ENCODE assay signal across 8 cellular contexts in the genomic region with DNA sequence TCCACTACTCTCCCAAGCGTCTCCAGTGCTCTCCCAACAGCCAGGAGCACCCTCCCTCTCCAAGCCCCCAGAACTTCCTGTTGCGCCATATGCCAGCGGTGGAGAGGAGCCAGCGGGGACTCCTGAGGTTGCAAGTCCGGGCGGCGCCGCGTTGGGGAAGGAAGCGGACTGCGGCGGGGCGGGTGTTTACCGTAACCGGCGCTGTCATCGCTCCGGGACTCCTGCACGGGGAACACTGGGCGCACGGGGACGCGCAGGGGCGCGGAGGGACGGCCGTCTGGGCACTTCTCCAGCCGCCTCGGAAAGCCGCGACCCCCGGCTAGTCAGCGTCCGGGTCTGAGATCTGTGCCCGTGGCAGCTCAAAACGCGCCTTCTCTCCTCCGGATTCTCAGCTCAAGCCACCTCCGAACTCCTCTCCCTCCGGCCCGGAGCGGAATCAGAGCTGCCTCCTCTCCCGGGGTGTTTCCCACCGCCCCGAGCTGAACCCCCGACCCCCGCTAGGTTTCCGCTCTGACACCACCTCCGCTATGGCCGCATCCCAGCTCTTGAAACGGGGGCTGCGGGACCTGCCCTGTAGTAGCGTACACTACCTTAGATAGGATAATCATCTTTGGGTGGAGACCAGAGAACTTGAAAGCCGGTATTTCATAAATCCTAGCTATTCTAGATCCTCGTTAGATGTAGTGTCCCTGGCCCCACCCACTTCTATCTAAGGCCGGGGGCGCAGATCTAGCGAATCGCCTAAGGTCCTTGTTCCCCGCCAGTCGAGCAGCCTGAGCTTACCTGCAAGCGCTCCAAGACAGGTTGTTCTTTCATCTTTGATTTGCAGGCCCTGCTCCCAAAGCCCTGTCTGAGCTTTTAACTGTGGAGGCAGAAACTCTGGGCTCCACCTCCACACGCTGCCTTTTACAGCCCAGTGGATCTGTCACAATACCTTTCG. TPM values are rescaled to one million over a fixed set of nuclear protein-coding genes. Genes with fewer than 3 reads are reported as not detected.
DNase-seq lines count a peak whose midpoint lies in the region; ATAC-seq and TF ChIP-seq lines count a peak whose summit lies in the region.

A gene with protein sequence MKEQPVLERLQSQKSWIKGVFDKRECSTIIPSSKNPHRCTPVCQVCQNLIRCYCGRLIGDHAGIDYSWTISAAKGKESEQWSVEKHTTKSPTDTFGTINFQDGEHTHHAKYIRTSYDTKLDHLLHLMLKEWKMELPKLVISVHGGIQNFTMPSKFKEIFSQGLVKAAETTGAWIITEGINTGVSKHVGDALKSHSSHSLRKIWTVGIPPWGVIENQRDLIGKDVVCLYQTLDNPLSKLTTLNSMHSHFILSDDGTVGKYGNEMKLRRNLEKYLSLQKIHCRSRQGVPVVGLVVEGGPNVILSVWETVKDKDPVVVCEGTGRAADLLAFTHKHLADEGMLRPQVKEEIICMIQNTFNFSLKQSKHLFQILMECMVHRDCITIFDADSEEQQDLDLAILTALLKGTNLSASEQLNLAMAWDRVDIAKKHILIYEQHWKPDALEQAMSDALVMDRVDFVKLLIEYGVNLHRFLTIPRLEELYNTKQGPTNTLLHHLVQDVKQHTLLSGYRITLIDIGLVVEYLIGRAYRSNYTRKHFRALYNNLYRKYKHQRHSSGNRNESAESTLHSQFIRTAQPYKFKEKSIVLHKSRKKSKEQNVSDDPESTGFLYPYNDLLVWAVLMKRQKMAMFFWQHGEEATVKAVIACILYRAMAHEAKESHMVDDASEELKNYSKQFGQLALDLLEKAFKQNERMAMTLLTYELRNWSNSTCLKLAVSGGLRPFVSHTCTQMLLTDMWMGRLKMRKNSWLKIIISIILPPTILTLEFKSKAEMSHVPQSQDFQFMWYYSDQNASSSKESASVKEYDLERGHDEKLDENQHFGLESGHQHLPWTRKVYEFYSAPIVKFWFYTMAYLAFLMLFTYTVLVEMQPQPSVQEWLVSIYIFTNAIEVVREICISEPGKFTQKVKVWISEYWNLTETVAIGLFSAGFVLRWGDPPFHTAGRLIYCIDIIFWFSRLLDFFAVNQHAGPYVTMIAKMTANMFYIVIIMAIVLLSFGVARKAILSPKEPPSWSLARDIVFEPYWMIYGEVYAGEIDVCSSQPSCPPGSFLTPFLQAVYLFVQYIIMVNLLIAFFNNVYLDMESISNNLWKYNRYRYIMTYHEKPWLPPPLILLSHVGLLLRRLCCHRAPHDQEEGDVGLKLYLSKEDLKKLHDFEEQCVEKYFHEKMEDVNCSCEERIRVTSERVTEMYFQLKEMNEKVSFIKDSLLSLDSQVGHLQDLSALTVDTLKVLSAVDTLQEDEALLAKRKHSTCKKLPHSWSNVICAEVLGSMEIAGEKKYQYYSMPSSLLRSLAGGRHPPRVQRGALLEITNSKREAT (N-terminal part only) (minus strand): TSS at position 881 of the 940 bp plus-strand sequence. CDS start 65 bp downstream, at position 816.

- DNase-seq in NCI-H1417 (lab: John Stamatoyannopoulos, UW): peak; percentile 13 to 71 (median 64)
- DNase-seq in NCI-H1417 treated with DMSO at 0.1 percent for 48 hours (lab: John Stamatoyannopoulos, UW): no peak
- peak; percentile 76 for DNase-seq in NB4 (ENCODE audit: low read depth)
- DNase-seq in T-helper 17 cell: no peak
- DNase-seq in cerebellar cortex (ENCODE audit: low spot score): peak; percentile 74
- peak; percentile 89 for DNase-seq in islet precursor cell

- H3K27me3 ChIP-seq in skeletal muscle tissue (ENCODE audit: control insufficient read depth in 3 of 3, insufficient read depth in 3 of 3, low read length in 3 of 3): peaks cover 0 to 11% (median 9%) of the 10 kb centered on the region in 3 donors

- H3K27ac ChIP-seq in skeletal muscle tissue (ENCODE audit: low read depth, low read length): peak within 1 kb of the TSS; percentile 56

- ATAC-seq in T-helper 17 cell (peak; percentile 79), HG03469 (IDR thresholded peaks at IDR 0.05; ENCODE audit: unreplicated experiment) (no peak)

- peak within 1 kb of the TSS; percentile 14 to 59 (median 48) for H3K9ac ChIP-seq in skeletal muscle tissue (ENCODE audit: low read depth in 1 of 3, low read length in 3 of 3)

- H3K4me1 ChIP-seq in skeletal muscle tissue (ENCODE audit: control insufficient read depth in 3 of 3, insufficient read depth in 3 of 3, low read length in 3 of 3): peaks cover 0 to 7% (median 7%) of the 10 kb centered on the region in 3 donors

- no peaks in the 10 kb centered on the region for H3K36me3 ChIP-seq in skeletal muscle tissue (ENCODE audit: control insufficient read depth in 3 of 3, insufficient read depth in 3 of 3, low read length in 3 of 3)

- H3K36me3 Mint-ChIP-seq in T-helper 17 cell (ENCODE audit: low read depth): no peaks in the 10 kb centered on the region

- H3K27ac Mint-ChIP-seq in T-helper 17 cell: peak within 1 kb of the TSS; percentile 83

- TF ChIP-seq POLR2A in NB4 (IDR thresholded peaks at IDR 0.05; ENCODE audit: extremely low read depth, insufficient read length): no peak

- H3K4me3 ChIP-seq in NB4 (ENCODE audit: low read depth, low read length) (peak within 1 kb of the TSS; percentile 43), skeletal muscle tissue (ENCODE audit: low read length in 3 of 3) (peak within 1 kb of the TSS; percentile 60 to 68 (median 64))

- peak within 1 kb of the TSS; percentile 96 for H3K4me3 Mint-ChIP-seq in T-helper 17 cell

- H3K27me3 Mint-ChIP-seq in T-helper 17 cell: peaks cover 42% of the 10 kb centered on the region

- H3K9me3 ChIP-seq in T-helper 17 cell (ENCODE audit: control insufficient read depth, low read length, poor library complexity, severe bottlenecking) (no peaks in the 10 kb centered on the region), skeletal muscle tissue (ENCODE audit: control insufficient read depth in 3 of 3, low read length in 3 of 3) (peaks cover 0 to 5% (median 0%) of the 10 kb centered on the region in 3 donors)

- TF ChIP-seq CTCF in NB4 (IDR thresholded peaks at IDR 0.05; ENCODE audit: low read depth, low read length): no peak

- H3K4me1 Mint-ChIP-seq in T-helper 17 cell: peaks cover 8% of the 10 kb centered on the region

RNA-seq across cellular contexts. Expression of the gene that starts here (rescaled TPM):
- total RNA-seq in T-helper 17 cell (under 1 TPM; 0.10 to 0.26 TPM), skeletal muscle tissue (under 0.01 TPM)

Comparison
In these comparisons a context has a peak if more than half of its experiments do, and no peak if none do; other contexts are left out.
1. DNase-seq: peak in NCI-H1417 (3 of 3), NB4 (single experiment), cerebellar cortex (single experiment) and islet precursor cell (single experiment); none in NCI-H1417 treated with DMSO at 0.1 percent for 48 hours (single experiment) and T-helper 17 cell (0 of 3).
2. Peak in ATAC-seq in T-helper 17 cell; RNA of the gene not detected or under 1 TPM.